In genomic region chr4:163540977-163541376, GRCh38 we compare ENCODE assay signal across 16 cellular contexts. TPM values are rescaled to one million over a fixed set of nuclear protein-coding genes. Genes with fewer than 3 reads are reported as not detected.
DNase-seq lines count a peak whose midpoint lies in the region; FAIRE-seq and TF ChIP-seq lines count a peak whose summit lies in the region.
"Had no signal": no experiment of that assay in that cellular context is flagged by ENCODE, and none has a peak within 500 bp of the region (broad histone marks: within the 10 kb centered on the region; RNA-seq: fewer than 3 reads in every experiment).

No MANE protein-coding gene starts in this region.

- H3K36me3 ChIP-seq in bronchial epithelial cell (ENCODE audit: control insufficient read depth, insufficient read depth, low read length) (peaks cover 1% of the 10 kb centered on the region), spleen (peaks cover 0 to 93% (median 7%) of the 10 kb centered on the region in 6 donors)
- H3K36me3 ChIP-seq: BE2C had no signal

- H3K27me3 ChIP-seq in bronchial epithelial cell (ENCODE audit: control insufficient read depth, insufficient read depth, low read length) (no peaks in the 10 kb centered on the region), spleen (replicated peaks in 1 of 7) (no peaks in the 10 kb centered on the region)
- H3K27me3 ChIP-seq: adrenal gland, BE2C had no signal

- H3K27ac ChIP-seq in spleen, result peak overlapping the region in 2 of 8 donors; percentile 4 to 6
- H3K27ac ChIP-seq: adrenal gland had no signal

- DNase-seq in AG08395 (ENCODE audit: low spot score) (peak; percentile 73), LHCN-M2 (ENCODE audit: low read depth) (peak; percentile 56), bronchial epithelial cell (ENCODE audit: low read depth) (peak; percentile 76), kidney tubule cell (ENCODE audit: low spot score) (peak; percentile 63), medulla oblongata (ENCODE audit: extremely low spot score) (no peak), spleen (no peak)
- DNase-seq in activated CD8-positive, alpha-beta memory T cell treated with anti-CD3 and anti-CD28 coated beads, Interleukin-2, amount 50 U/mL, for 4 hours, result no peak
- DNase-seq in activated naive CD4-positive, alpha-beta T cell treated with anti-CD3 and anti-CD28 coated beads for 36 hours, result no peak
- DNase-seq: adrenal gland, BE2C, endodermal cell, GF-D8, NCI-H187 had no signal

- no peaks in the 10 kb centered on the region for H3K9me3 Mint-ChIP-seq in activated naive CD4-positive, alpha-beta T cell treated with anti-CD3 and anti-CD28 coated beads for 36 hours
- H3K9me3 Mint-ChIP-seq: endodermal cell had no signal

- CTCF ChIA-PET in activated naive CD4-positive, alpha-beta T cell treated with anti-CD3 and anti-CD28 coated beads for 36 hours (lab: Charles Lee), result interaction anchor here (0.6 to 1.6 kb wide), 6 partner anchors 10 to 478 kb away, joined by 3 to 7 read pairs (median 4); partner anchors contain the start of gene NPY1R

- intact Hi-C loops in activated naive CD4-positive, alpha-beta T cell treated with anti-CD3 and anti-CD28 coated beads for 36 hours (cut with micrococcal nuclease), result loop anchor here (10.0 kb wide), 1 partner anchor 296 kb away; no protein-coding TSS in a partner anchor
- intact Hi-C loops in spleen (cut with DNase I; ENCODE audit: low total_unique reads), result no loop called here

- peaks cover 3% of the 10 kb centered on the region for H3K36me3 Mint-ChIP-seq in activated naive CD4-positive, alpha-beta T cell treated with anti-CD3 and anti-CD28 coated beads for 36 hours (ENCODE audit: low read depth)

- H3K27ac Mint-ChIP-seq in activated naive CD4-positive, alpha-beta T cell treated with anti-CD3 and anti-CD28 coated beads for 36 hours, result no peak overlapping the region
- H3K27ac Mint-ChIP-seq: endodermal cell had no signal

- H3K27me3 Mint-ChIP-seq in activated naive CD4-positive, alpha-beta T cell treated with anti-CD3 and anti-CD28 coated beads for 36 hours (ENCODE audit: low read depth), result no peaks in the 10 kb centered on the region

- TF ChIP-seq POLR2A in spleen (IDR thresholded peaks at IDR 0.05), result no peak

- WGBS in spleen, 5 donors, result 85 to 93% (median 87%) methylated on average over 3 of the region's 3 CpGs

- H3K4me1 ChIP-seq in spleen, result peaks cover 6 to 37% (median 12%) of the 10 kb centered on the region in 6 donors
- H3K4me1 ChIP-seq: adrenal gland, BE2C had no signal

- H3K4me3 ChIP-seq in bronchial epithelial cell (ENCODE audit: low read depth, low read length) (no peak overlapping the region), spleen (no peak overlapping the region)
- H3K4me3 ChIP-seq: adrenal gland, K562, lung, SK-N-MC had no signal

- TF ChIP-seq CTCF in bronchial epithelial cell (IDR thresholded peaks at IDR 0.05; ENCODE audit: insufficient read depth, low read length, severe bottlenecking) (no peak), spleen (IDR thresholded peaks at IDR 0.05 in 8 of 11, conservative IDR thresholded peaks at IDR 0.05 in 3 of 11) (no peak)

- no peak overlapping the region for H3K4me3 Mint-ChIP-seq in activated naive CD4-positive, alpha-beta T cell treated with anti-CD3 and anti-CD28 coated beads for 36 hours
- H3K4me3 Mint-ChIP-seq: endodermal cell had no signal

- H3K4me1 Mint-ChIP-seq in activated naive CD4-positive, alpha-beta T cell treated with anti-CD3 and anti-CD28 coated beads for 36 hours (ENCODE audit: low read depth), result peaks cover 1% of the 10 kb centered on the region
- H3K4me1 Mint-ChIP-seq: endodermal cell had no signal

- FAIRE-seq in bronchial epithelial cell (lab: Jason Lieb, UNC), result no peak
- FAIRE-seq: K562 had no signal

- no peaks in the 10 kb centered on the region for H3K9me3 ChIP-seq in spleen
- H3K9me3 ChIP-seq: adrenal gland, BE2C had no signal

RNA-seq across cellular contexts. Expression of gene TMA16, which starts 46.5 kb away (rescaled TPM):
- total RNA-seq in LHCN-M2 (2014; rRNA removed) (37.7 and 40.3 TPM in 2 replicates), bronchial epithelial cell (23.6 and 43.4 TPM in 2 replicates), spleen (10 to 100 TPM; 25.8 to 39.0 (median 33.9) TPM)
- 20.4 TPM for polyA plus RNA-seq in LHCN-M2 (2012)
- 10 to 100 TPM; 45.1 to 46.7 TPM for total RNA-seq in activated naive CD4-positive, alpha-beta T cell treated with anti-CD3 and anti-CD28 coated beads for 36 hours
- 10 to 100 TPM; 15.6 to 22.5 (median 19.4) TPM for polyA plus RNA-seq in spleen

Comparison
In these comparisons a context has a peak if more than half of its experiments do, and no peak if none do; other contexts are left out.
1. DNase-seq: peak in AG08395 (single experiment), LHCN-M2 (single experiment), bronchial epithelial cell (single experiment) and kidney tubule cell (single experiment); none in activated CD8-positive, alpha-beta memory T cell treated with anti-CD3 and anti-CD28 coated beads, Interleukin-2, amount 50 U/mL, for 4 hours (single experiment), activated naive CD4-positive, alpha-beta T cell treated with anti-CD3 and anti-CD28 coated beads for 36 hours (single experiment), medulla oblongata (single experiment) and spleen (single experiment).